Comparison of ENCODE assay signal across 13 cellular contexts in genomic region chr21:43360441-43361126, GRCh38.
DNase-seq lines count a peak whose midpoint lies in the region; FAIRE-seq and TF ChIP-seq lines count a peak whose summit lies in the region.
"Had no signal": no experiment of that assay in that cellular context is flagged by ENCODE, and none has a peak within 500 bp of the region (broad histone marks: within the 10 kb centered on the region; RNA-seq: fewer than 3 reads in every experiment).

No MANE protein-coding gene starts in this region.

- peak overlapping the region; percentile 75; the same call in 1 of the 2 replicates for H3K9ac ChIP-seq in Karpas-422 (ENCODE audit: low read length)

- no peaks in the 10 kb centered on the region for H3K27me3 ChIP-seq in Caco-2 (replicated peaks; ENCODE audit: control insufficient read depth, insufficient read depth, low read length)
- H3K27me3 ChIP-seq in Karpas-422 (ENCODE audit: low read length): no peaks in the 10 kb centered on the region
- no peaks in the 10 kb centered on the region for H3K27me3 ChIP-seq in prostate gland (replicated peaks; ENCODE audit: insufficient read depth)
- no peaks in the 10 kb centered on the region for H3K27me3 ChIP-seq in effector memory CD4-positive, alpha-beta T cell (replicated peaks; ENCODE audit: control insufficient read depth, insufficient read depth, low read length, poor library complexity, severe bottlenecking)

- FAIRE-seq in GM12892 (lab: Jason Lieb, UNC): no peak

- no peaks in the 10 kb centered on the region for H3K79me2 ChIP-seq in Karpas-422 (ENCODE audit: low read length)

- peak overlapping the region; percentile 79 for H3K4me2 ChIP-seq in Karpas-422 (ENCODE audit: low read depth, low read length, poor library complexity, severe bottlenecking)

- no peaks in the 10 kb centered on the region for H3K9me2 ChIP-seq in Karpas-422 (replicated peaks; ENCODE audit: insufficient read depth, low read length)

- CTCF ChIA-PET in Caco-2 (lab: Charles Lee): no interaction called here
- CTCF ChIA-PET in HEK293T (lab: Yijun Ruan, JAX): no interaction called here

- no TSS peak for BruUV-seq in Caco-2 (replicated peaks; lab: Mats Ljungman, UMichigan)

- H3K27ac ChIP-seq in Karpas-422 (ENCODE audit: low read length) (no peak overlapping the region), caudate nucleus (ENCODE audit: low read depth, low read length) (peak overlapping the region; percentile 64), prostate gland (peak overlapping the region; percentile 95 to 96)
- H3K27ac ChIP-seq in effector memory CD4-positive, alpha-beta T cell (ENCODE audit: insufficient read depth, low read length, poor library complexity, severe bottlenecking): no peak overlapping the region

- H3K27me3 Mint-ChIP-seq in Caco-2 (ENCODE audit: insufficient read depth, unreplicated experiment): no peaks in the 10 kb centered on the region

- H3K36me3 ChIP-seq in Caco-2 (ENCODE audit: control insufficient read depth, insufficient read depth, low read length) (no peaks in the 10 kb centered on the region), Karpas-422 (ENCODE audit: insufficient read depth, low read length) (no peaks in the 10 kb centered on the region), prostate gland (no peaks in the 10 kb centered on the region)
- no peaks in the 10 kb centered on the region for H3K36me3 ChIP-seq in effector memory CD4-positive, alpha-beta T cell (ENCODE audit: control insufficient read depth, insufficient read depth, low read length)

- no peaks in the 10 kb centered on the region for H3K36me3 Mint-ChIP-seq in Caco-2 (ENCODE audit: insufficient read depth, unreplicated experiment)
- H3K36me3 Mint-ChIP-seq: WTC11 had no signal

- WGBS in prostate gland: 94% methylated on average over 32 of the region's 32 CpGs

- H3K9me3 ChIP-seq in Caco-2: no peaks in the 10 kb centered on the region
- H3K9me3 ChIP-seq in Karpas-422 (ENCODE audit: low read length): no peaks in the 10 kb centered on the region
- no peaks in the 10 kb centered on the region for H3K9me3 ChIP-seq in prostate gland
- H3K9me3 ChIP-seq in effector memory CD4-positive, alpha-beta T cell (ENCODE audit: control insufficient read depth, low read length): no peaks in the 10 kb centered on the region

- no peak overlapping the region for H2AFZ ChIP-seq in Karpas-422 (ENCODE audit: low read length)

- POLR2A ChIA-PET in Caco-2 (lab: Charles Lee): no interaction called here
- POLR2A ChIA-PET in HEK293T (lab: Yijun Ruan, JAX): no interaction called here

- no peaks in the 10 kb centered on the region for H3K9me3 Mint-ChIP-seq in Caco-2 (ENCODE audit: unreplicated experiment)
- H3K9me3 Mint-ChIP-seq: activated naive CD4-positive, alpha-beta T cell treated with anti-CD3 and anti-CD28 coated beads for 36 hours; effector memory CD8-positive, alpha-beta T cell; WTC11 had no signal

- TF ChIP-seq POLR2A in prostate gland (IDR thresholded peaks at IDR 0.05) (no peak), GM12892 (IDR thresholded peaks at IDR 0.05; ENCODE audit: low read depth, low read length) (no peak)

- no peak overlapping the region for H3K4me3 Mint-ChIP-seq in Caco-2 (ENCODE audit: unreplicated experiment)
- H3K4me3 Mint-ChIP-seq: WTC11 had no signal

- no peaks in the 10 kb centered on the region for H4K20me1 ChIP-seq in Karpas-422 (ENCODE audit: insufficient read depth, low read depth, low read length)

- H3K4me1 ChIP-seq in Caco-2 (no peaks in the 10 kb centered on the region), Karpas-422 (ENCODE audit: low read length) (peaks cover 56% of the 10 kb centered on the region), prostate gland (replicated peaks) (no peaks in the 10 kb centered on the region)
- H3K4me1 ChIP-seq in effector memory CD4-positive, alpha-beta T cell (ENCODE audit: control insufficient read depth, insufficient read depth, low read length, poor library complexity, severe bottlenecking): peaks cover 22% of the 10 kb centered on the region

- no peak overlapping the region for H3K4me3 ChIP-seq in Caco-2 (ENCODE audit: low read depth, low read length)
- peak overlapping the region; percentile 64; the same call in 1 of the 2 replicates for H3K4me3 ChIP-seq in Karpas-422 (ENCODE audit: low read length)
- no peak overlapping the region for H3K4me3 ChIP-seq in prostate gland
- no peak overlapping the region for H3K4me3 ChIP-seq in effector memory CD4-positive, alpha-beta T cell (ENCODE audit: insufficient read depth, low read depth, low read length, poor library complexity, severe bottlenecking)

- TF ChIP-seq CTCF in Caco-2 (IDR thresholded peaks at IDR 0.05; ENCODE audit: insufficient read depth in 1 of 2, low read depth in 1 of 2, low read length in 1 of 2, severe bottlenecking in 1 of 2, unreplicated experiment in 1 of 2) (no peak), prostate gland (IDR thresholded peaks at IDR 0.05) (no peak)

- DNase-seq in Caco-2 (no peak), Karpas-422 (no peak), caudate nucleus (lab: John Stamatoyannopoulos, UW) (no peak), prostate gland (ENCODE audit: low spot score) (no peak), DMS79 treated with DMSO at 0.1 percent for 48 hours (lab: John Stamatoyannopoulos, UW) (no peak), HEK293T (ENCODE audit: extremely low spot score) (no peak), GM12892 (ENCODE audit: insufficient read length) (no peak)
- DNase-seq in effector memory CD4-positive, alpha-beta T cell: no peak
- DNase-seq: effector memory CD8-positive, alpha-beta T cell; HCEC 1CT; stimulated activated CD4-positive, alpha-beta T cell treated with anti-CD3 and anti-CD28 coated beads, Interleukin-12 subunit alpha, Interleukin-12 subunit beta, amount 100 ng/mL, for 4 hours had no signal

- H3K4me1 Mint-ChIP-seq in Caco-2 (ENCODE audit: low read depth, unreplicated experiment): no peaks in the 10 kb centered on the region

- intact Hi-C loops in Caco-2 (cut with micrococcal nuclease; ENCODE audit: unreplicated experiment): no loop called here
- intact Hi-C loops in prostate gland (cut with DNase I): no loop called here

- peak overlapping the region; percentile 22 for H3K27ac Mint-ChIP-seq in Caco-2 (ENCODE audit: unreplicated experiment)
- H3K27ac Mint-ChIP-seq: activated naive CD4-positive, alpha-beta T cell treated with anti-CD3 and anti-CD28 coated beads for 36 hours had no signal

TF ChIP-seq in HEK293T, 16 proteins besides CTCF, POLR2A, EP300 and RAD21:
- TF ChIP-seq NFRKB (IDR thresholded peaks at IDR 0.05) (no peak), LEF1 (IDR thresholded peaks at IDR 0.05; ENCODE audit: borderline replicate concordance) (no peak), ARNT (IDR thresholded peaks at IDR 0.05) (no peak), PKNOX1 (IDR thresholded peaks at IDR 0.05) (no peak), L3MBTL2 (conservative IDR thresholded peaks at IDR 0.05) (no peak), SUZ12 (IDR thresholded peaks at IDR 0.05) (no peak), ZNF384 (IDR thresholded peaks at IDR 0.05) (no peak), FOXM1 (IDR thresholded peaks at IDR 0.05; ENCODE audit: borderline replicate concordance) (no peak), BHLHE40 (IDR thresholded peaks at IDR 0.05; ENCODE audit: borderline replicate concordance) (no peak), TARDBP (IDR thresholded peaks at IDR 0.05) (no peak), CTBP1 (IDR thresholded peaks at IDR 0.05; ENCODE audit: borderline replicate concordance) (no peak), SP1 (IDR thresholded peaks at IDR 0.05) (no peak), FOXK2 (IDR thresholded peaks at IDR 0.05) (no peak), ELF4 (IDR thresholded peaks at IDR 0.05) (no peak), HDGF (IDR thresholded peaks at IDR 0.05; ENCODE audit: borderline replicate concordance) (no peak), FOXA1 (IDR thresholded peaks at IDR 0.05) (no peak)
TF ChIP-seq in HEK293T: peak in this region for 0.

Comparison
In these comparisons a context has a peak if more than half of its experiments do, and no peak if none do; other contexts are left out.
1. H3K27ac ChIP-seq: peak in caudate nucleus (single experiment) and prostate gland (2 of 2); none in Karpas-422 (single experiment) and effector memory CD4-positive, alpha-beta T cell (single experiment).